ENCODE assay signal across 10 cellular contexts in the genomic region with DNA sequence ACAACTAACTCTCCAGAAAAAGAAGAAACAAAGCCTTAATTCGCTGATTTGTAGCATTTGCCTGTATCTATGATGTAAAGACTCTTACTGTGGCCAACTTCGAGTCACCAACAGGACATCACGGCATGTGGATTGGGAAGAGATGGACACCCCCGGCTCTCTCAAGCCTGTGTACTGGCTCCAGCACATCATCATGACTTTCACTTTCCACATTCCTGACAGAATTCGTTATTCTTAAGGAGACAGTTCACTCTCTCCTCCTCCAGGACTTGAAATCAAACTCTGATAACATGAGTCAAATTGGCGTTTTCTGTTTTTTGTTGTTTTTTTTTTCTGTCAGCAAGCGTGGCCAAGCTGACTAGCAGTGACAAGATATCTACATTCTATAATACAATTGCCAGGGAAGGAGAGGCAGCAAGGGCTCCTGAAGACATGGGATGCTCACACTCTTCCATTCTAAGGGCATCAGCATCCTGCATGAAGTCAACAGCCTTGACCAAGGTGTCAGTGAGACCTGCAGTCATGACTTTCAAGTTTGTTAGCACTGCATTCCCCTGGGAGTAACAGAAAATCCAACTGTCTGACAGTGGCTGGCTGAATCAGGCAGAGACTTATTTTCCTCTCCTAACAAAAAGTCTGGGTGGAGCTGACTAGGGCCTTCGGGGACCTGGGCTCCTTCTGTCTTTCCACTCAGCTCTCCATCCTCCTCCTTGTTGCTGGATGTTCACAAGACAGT. TPM values are rescaled to one million over a fixed set of nuclear protein-coding genes. Genes with fewer than 3 reads are reported as not detected.
DNase-seq lines count a peak whose midpoint lies in the region; ATAC-seq and TF ChIP-seq lines count a peak whose summit lies in the region.
"Had no signal": no experiment of that assay in that cellular context is flagged by ENCODE, and none has a peak within 500 bp of the region (broad histone marks: within the 10 kb centered on the region; RNA-seq: fewer than 3 reads in every experiment).

No MANE protein-coding gene starts in this region.

- DNase-seq in AG10803 (ENCODE audit: low read depth): peak; percentile 58
- DNase-seq in fibroblast of the conjunctiva (ENCODE audit: low read depth): peak; percentile 20
- DNase-seq in renal cortical epithelial cell (ENCODE audit: low read depth): peak; percentile 42
- DNase-seq in NCI-H748 treated with DMSO at 0.1 percent for 48 hours (lab: John Stamatoyannopoulos, UW): no peak
- DNase-seq in COLO829 (ENCODE audit: low spot score): no peak
- no peak for DNase-seq in mucosa of gallbladder (ENCODE audit: low spot score)
- DNase-seq in DMS 273 (lab: John Stamatoyannopoulos, UW; ENCODE audit: unreplicated experiment): no peak
- DNase-seq: activated CD8-positive, alpha-beta memory T cell treated with anti-CD3 and anti-CD28 coated beads for 24 hours; DMS79 had no signal

- H3K4me3 ChIP-seq in AG10803 (ENCODE audit: low read length): peak overlapping the region; percentile 26; the same call in 1 of the 2 replicates

- TF ChIP-seq CTCF in AG10803 (conservative IDR thresholded peaks at IDR 0.05; ENCODE audit: low read length): no peak; the same call in 1 of the 2 replicates

- peak; percentile 84 for ATAC-seq in SK-N-SH treated with all-trans-retinoic acid at 6 μM for 48 hours

TF ChIP-seq in SK-N-SH treated with all-trans-retinoic acid at 6 μM for 48 hours, 23 proteins besides CTCF, POLR2A, EP300 and RAD21:
- TF ChIP-seq ISL1 (CRISPR knock-in tag; IDR thresholded peaks at IDR 0.05) (no peak), ARNTL (CRISPR knock-in tag; IDR thresholded peaks at IDR 0.05; ENCODE audit: borderline replicate concordance, low read depth) (no peak), ZNF565 (CRISPR knock-in tag; conservative IDR thresholded peaks at IDR 0.05; ENCODE audit: low read depth) (no peak), ZNF8 (CRISPR knock-in tag; IDR thresholded peaks at IDR 0.05) (no peak), OSR1 (CRISPR knock-in tag; IDR thresholded peaks at IDR 0.05) (no peak), GLIS3 (CRISPR knock-in tag; IDR thresholded peaks at IDR 0.05) (no peak), RARB (CRISPR knock-in tag; IDR thresholded peaks at IDR 0.05) (no peak)
- TF ChIP-seq, protein P1, sequence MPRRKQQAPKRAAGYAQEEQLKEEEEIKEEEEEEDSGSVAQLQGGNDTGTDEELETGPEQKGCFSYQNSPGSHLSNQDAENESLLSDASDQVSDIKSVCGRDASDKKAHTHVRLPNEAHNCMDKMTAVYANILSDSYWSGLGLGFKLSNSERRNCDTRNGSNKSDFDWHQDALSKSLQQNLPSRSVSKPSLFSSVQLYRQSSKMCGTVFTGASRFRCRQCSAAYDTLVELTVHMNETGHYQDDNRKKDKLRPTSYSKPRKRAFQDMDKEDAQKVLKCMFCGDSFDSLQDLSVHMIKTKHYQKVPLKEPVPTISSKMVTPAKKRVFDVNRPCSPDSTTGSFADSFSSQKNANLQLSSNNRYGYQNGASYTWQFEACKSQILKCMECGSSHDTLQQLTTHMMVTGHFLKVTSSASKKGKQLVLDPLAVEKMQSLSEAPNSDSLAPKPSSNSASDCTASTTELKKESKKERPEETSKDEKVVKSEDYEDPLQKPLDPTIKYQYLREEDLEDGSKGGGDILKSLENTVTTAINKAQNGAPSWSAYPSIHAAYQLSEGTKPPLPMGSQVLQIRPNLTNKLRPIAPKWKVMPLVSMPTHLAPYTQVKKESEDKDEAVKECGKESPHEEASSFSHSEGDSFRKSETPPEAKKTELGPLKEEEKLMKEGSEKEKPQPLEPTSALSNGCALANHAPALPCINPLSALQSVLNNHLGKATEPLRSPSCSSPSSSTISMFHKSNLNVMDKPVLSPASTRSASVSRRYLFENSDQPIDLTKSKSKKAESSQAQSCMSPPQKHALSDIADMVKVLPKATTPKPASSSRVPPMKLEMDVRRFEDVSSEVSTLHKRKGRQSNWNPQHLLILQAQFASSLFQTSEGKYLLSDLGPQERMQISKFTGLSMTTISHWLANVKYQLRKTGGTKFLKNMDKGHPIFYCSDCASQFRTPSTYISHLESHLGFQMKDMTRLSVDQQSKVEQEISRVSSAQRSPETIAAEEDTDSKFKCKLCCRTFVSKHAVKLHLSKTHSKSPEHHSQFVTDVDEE (CRISPR knock-in tag; IDR thresholded peaks at IDR 0.05): no peak

RNA-seq across cellular contexts. Expression of a gene that starts 13.3 kb away (rescaled TPM):
- total RNA-seq in renal cortical epithelial cell (not detected in 2 replicates), mucosa of gallbladder (8.9 TPM)

RNA-seq across cellular contexts. Expression of a gene that starts 37.9 kb away (rescaled TPM):
- total RNA-seq in renal cortical epithelial cell (not detected in 2 replicates), mucosa of gallbladder (5.7 TPM)

RNA-seq across cellular contexts. Expression of a gene that starts 41.8 kb away (rescaled TPM):
- 2.9 and 16.5 TPM in 2 replicates for total RNA-seq in renal cortical epithelial cell
- 1.8 TPM for total RNA-seq in mucosa of gallbladder

Comparison
In these comparisons a context has a peak if more than half of its experiments do, and no peak if none do; other contexts are left out.
1. DNase-seq: peak in AG10803 (single experiment), fibroblast of the conjunctiva (single experiment) and renal cortical epithelial cell (single experiment); none in NCI-H748 treated with DMSO at 0.1 percent for 48 hours (single experiment), COLO829 (single experiment), mucosa of gallbladder (single experiment) and DMS 273 (single experiment).